In genomic region chr9:110258671-110259070, GRCh38 we compare ENCODE assay signal across 25 cellular contexts. TPM values are rescaled to one million over a fixed set of nuclear protein-coding genes. Genes with fewer than 3 reads are reported as not detected.
A peak's percentile ranks its signal among the peaks of the same experiment; 100 is the strongest.
DNase-seq lines count a peak whose midpoint lies in the region; ATAC-seq and TF ChIP-seq lines count a peak whose summit lies in the region.
"Had no signal": no experiment of that assay in that cellular context is flagged by ENCODE, and none has a peak within 500 bp of the region (broad histone marks: within the 10 kb centered on the region; RNA-seq: fewer than 3 reads in every experiment).

No MANE protein-coding gene starts in this region.

- no peaks in the 10 kb centered on the region for H3K27me3 Mint-ChIP-seq in activated naive CD4-positive, alpha-beta T cell treated with anti-CD3 and anti-CD28 coated beads, Interleukin-2, amount 50 U/mL, for 24 hours
- peaks cover 8% of the 10 kb centered on the region for H3K27me3 Mint-ChIP-seq in activated naive CD8-positive, alpha-beta T cell treated with anti-CD3 and anti-CD28 coated beads, Interleukin-2, amount 50 U/mL, for 24 hours
- H3K27me3 Mint-ChIP-seq in stimulated activated naive B cell treated with anti-CD40 and anti-IgM and Interleukin-4, amounts not matched to agents 10 μg/mL and 1 μg/mL and 100 μg/mL, for 72 hours = no peaks in the 10 kb centered on the region
- no peaks in the 10 kb centered on the region for H3K27me3 Mint-ChIP-seq in osteocyte (ENCODE audit: unreplicated experiment)

- H3K9me2 ChIP-seq in HCT116 (ENCODE audit: insufficient read depth) = no peaks in the 10 kb centered on the region

- H4K20me1 ChIP-seq in HCT116 (ENCODE audit: insufficient read depth) = peaks cover 18% of the 10 kb centered on the region; the same call in 1 of the 2 replicates

- H3K36me3 ChIP-seq in HCT116 (ENCODE audit: control insufficient read depth in 1 of 2, insufficient read depth in 2 of 2, low read length in 2 of 2) = no peaks in the 10 kb centered on the region; a peak in 1 of 4 replicates
- H3K36me3 ChIP-seq: gastroesophageal sphincter, HAP-1, right lobe of liver had no signal

- TF ChIP-seq CTCF in HCT116 (IDR thresholded peaks at IDR 0.05 in 2 of 3, conservative IDR thresholded peaks at IDR 0.05 in 1 of 3; ENCODE audit: borderline replicate concordance in 1 of 3, insufficient read depth in 1 of 3, low read depth in 2 of 3, low read length in 2 of 3) (no peak), osteocyte (IDR thresholded peaks at IDR 0.05) (no peak)

- peak overlapping the region; percentile 1 for H3K27ac Mint-ChIP-seq in activated naive CD4-positive, alpha-beta T cell treated with anti-CD3 and anti-CD28 coated beads, Interleukin-2, amount 50 U/mL, for 24 hours
- peak overlapping the region; percentile 77 for H3K27ac Mint-ChIP-seq in activated naive CD8-positive, alpha-beta T cell treated with anti-CD3 and anti-CD28 coated beads, Interleukin-2, amount 50 U/mL, for 24 hours
- peak overlapping the region; percentile 98 for H3K27ac Mint-ChIP-seq in stimulated activated naive B cell treated with anti-CD40 and anti-IgM and Interleukin-4, amounts not matched to agents 10 μg/mL and 1 μg/mL and 100 μg/mL, for 72 hours
- no peak overlapping the region for H3K27ac Mint-ChIP-seq in osteocyte (ENCODE audit: unreplicated experiment)

- no peaks in the 10 kb centered on the region for H3K27me3 ChIP-seq in HCT116 (ENCODE audit: insufficient read depth, low read length)
- H3K27me3 ChIP-seq: right lobe of liver had no signal

- TF ChIP-seq RAD21 in HCT116 (IDR thresholded peaks at IDR 0.05; ENCODE audit: low read depth) = no peak

- intact Hi-C loops in HCT116 (cut with micrococcal nuclease) = loop anchor here (5.0 kb wide), 1 partner anchor 1306 kb away; no protein-coding TSS in a partner anchor

- peaks cover 8 to 45% of the 10 kb centered on the region in 2 experiments for H3K4me1 ChIP-seq in HCT116 (ENCODE audit: control insufficient read depth in 1 of 2, insufficient read depth in 2 of 2, low read length in 2 of 2)

- no peak overlapping the region for H3K4me3 Mint-ChIP-seq in activated naive CD4-positive, alpha-beta T cell treated with anti-CD3 and anti-CD28 coated beads, Interleukin-2, amount 50 U/mL, for 24 hours
- no peak overlapping the region for H3K4me3 Mint-ChIP-seq in activated naive CD8-positive, alpha-beta T cell treated with anti-CD3 and anti-CD28 coated beads, Interleukin-2, amount 50 U/mL, for 24 hours
- peak overlapping the region; percentile 94 for H3K4me3 Mint-ChIP-seq in stimulated activated naive B cell treated with anti-CD40 and anti-IgM and Interleukin-4, amounts not matched to agents 10 μg/mL and 1 μg/mL and 100 μg/mL, for 72 hours
- no peak overlapping the region for H3K4me3 Mint-ChIP-seq in osteocyte (ENCODE audit: unreplicated experiment)
- H3K4me3 Mint-ChIP-seq: activated CD8-positive, alpha-beta memory T cell treated with anti-CD3 and anti-CD28 coated beads, Interleukin-2, amount 10 ng/mL, durations not matched to agents 7 days and 5 days had no signal

- peaks cover 4% of the 10 kb centered on the region for H3K36me3 Mint-ChIP-seq in activated naive CD4-positive, alpha-beta T cell treated with anti-CD3 and anti-CD28 coated beads, Interleukin-2, amount 50 U/mL, for 24 hours
- H3K36me3 Mint-ChIP-seq in activated naive CD8-positive, alpha-beta T cell treated with anti-CD3 and anti-CD28 coated beads, Interleukin-2, amount 50 U/mL, for 24 hours (ENCODE audit: low read depth) = peaks cover 19% of the 10 kb centered on the region
- H3K36me3 Mint-ChIP-seq in stimulated activated naive B cell treated with anti-CD40 and anti-IgM and Interleukin-4, amounts not matched to agents 10 μg/mL and 1 μg/mL and 100 μg/mL, for 72 hours = peaks cover 27 to 28% of the 10 kb centered on the region in 2 donors
- H3K36me3 Mint-ChIP-seq in osteocyte (ENCODE audit: unreplicated experiment) = no peaks in the 10 kb centered on the region

- no peak overlapping the region for H3K27ac ChIP-seq in HCT116 (ENCODE audit: low read depth, low read length)

- no peak overlapping the region for H3K9ac ChIP-seq in HCT116 (ENCODE audit: low read length)

- DNase-seq in activated naive CD4-positive, alpha-beta T cell treated with Interleukin-2 at 50 U/mL for 16 hours = no peak
- DNase-seq in HCT116 (ENCODE audit: low read depth, low spot score) (no peak), osteocyte (ENCODE audit: extremely low spot score, unreplicated experiment) (no peak), left lobe of liver (ENCODE audit: low spot score) (no peak)
- no peak for DNase-seq in activated naive CD8-positive, alpha-beta T cell treated with anti-CD3 and anti-CD28 coated beads, Interleukin-2, amount 50 U/mL, for 24 hours
- peak; percentile 60 for DNase-seq in stimulated activated naive B cell treated with anti-CD40 and anti-IgM and Interleukin-4, amounts not matched to agents 10 μg/mL and 1 μg/mL and 100 μg/mL, for 72 hours
- DNase-seq: activated CD8-positive, alpha-beta memory T cell treated with anti-CD3 and anti-CD28 coated beads, Interleukin-2, amount 10 ng/mL, durations not matched to agents 7 days and 5 days; activated naive CD4-positive, alpha-beta T cell treated with anti-CD3 and anti-CD28 coated beads, Interleukin-2, amount 50 U/mL, for 16 hours; Calu3; dermis blood vessel endothelial cell; mucosa of descending colon; NCI-H1436; NCI-H226; NK-92 treated with Interleukin-12 subunit alpha and Interleukin-12 subunit beta, amount 100 ng/mL, for 24 hours; right lobe of liver; stimulated activated CD4-positive, alpha-beta T cell treated with anti-CD3 and anti-CD28 coated beads, Interleukin-1b, Interleukin-23, amount 100 ng/mL, for 48 hours had no signal

- no peak for TF ChIP-seq POLR2A in HCT116 (IDR thresholded peaks at IDR 0.05; ENCODE audit: borderline replicate concordance, extremely low read depth, insufficient read depth, insufficient read length)

- H3K4me1 Mint-ChIP-seq in activated naive CD4-positive, alpha-beta T cell treated with anti-CD3 and anti-CD28 coated beads, Interleukin-2, amount 50 U/mL, for 24 hours = peaks cover 29% of the 10 kb centered on the region
- H3K4me1 Mint-ChIP-seq in activated naive CD8-positive, alpha-beta T cell treated with anti-CD3 and anti-CD28 coated beads, Interleukin-2, amount 50 U/mL, for 24 hours = peaks cover 40% of the 10 kb centered on the region
- peaks cover 37 to 54% of the 10 kb centered on the region in 2 donors for H3K4me1 Mint-ChIP-seq in stimulated activated naive B cell treated with anti-CD40 and anti-IgM and Interleukin-4, amounts not matched to agents 10 μg/mL and 1 μg/mL and 100 μg/mL, for 72 hours
- H3K4me1 Mint-ChIP-seq in osteocyte (ENCODE audit: unreplicated experiment) = peaks cover 32% of the 10 kb centered on the region

- H3K9me3 ChIP-seq in HCT116 (ENCODE audit: control insufficient read depth in 1 of 2, insufficient read depth in 1 of 2, low read depth in 1 of 2, low read length in 2 of 2) = no peaks in the 10 kb centered on the region
- H3K9me3 ChIP-seq: gastroesophageal sphincter, HAP-1, mucosa of descending colon, right lobe of liver had no signal

- ATAC-seq in HCT116 = no peak
- ATAC-seq in activated naive CD8-positive, alpha-beta T cell treated with anti-CD3 and anti-CD28 coated beads, Interleukin-2, amount 50 U/mL, for 24 hours = no peak
- peak; percentile 50 to 60 for ATAC-seq in stimulated activated naive B cell treated with anti-CD40 and anti-IgM and Interleukin-4, amounts not matched to agents 10 μg/mL and 1 μg/mL and 100 μg/mL, for 72 hours (replicated peaks)
- ATAC-seq in HG03442 (IDR thresholded peaks at IDR 0.05; ENCODE audit: unreplicated experiment) = no peak
- ATAC-seq in left lobe of liver = no peak
- ATAC-seq: activated CD8-positive, alpha-beta memory T cell treated with anti-CD3 and anti-CD28 coated beads, Interleukin-2, amount 10 ng/mL, durations not matched to agents 7 days and 5 days; gastroesophageal sphincter; mucosa of descending colon; right lobe of liver had no signal

- POLR2A ChIA-PET in HCT116 (lab: Charles Lee) = interaction anchor here (2.9 kb wide), 1 partner anchor 19 kb away, joined by 23 read pairs; no protein-coding TSS in a partner anchor

- 0 out of 2 replicates have a peak overlapping the region, but pooled peaks have one; percentile 8 for H3K4me2 ChIP-seq in HCT116 (ENCODE audit: low read length)

- no peak overlapping the region for H3K4me3 ChIP-seq in HCT116 (replicated peaks in 1 of 2; ENCODE audit: low read depth in 1 of 2, low read length in 2 of 2)
- H3K4me3 ChIP-seq: gastroesophageal sphincter, HAP-1, mucosa of descending colon, right lobe of liver had no signal

- BruUV-seq in HCT116 (replicated peaks; lab: Mats Ljungman, UMichigan) = no TSS peak

- peaks cover 27% of the 10 kb centered on the region for H3K79me2 ChIP-seq in HCT116 (ENCODE audit: insufficient read depth, low read length)

- H2AFZ ChIP-seq in HCT116 (ENCODE audit: low read depth, low read length, poor library complexity, severe bottlenecking) = no peak overlapping the region

- no peaks in the 10 kb centered on the region for H3K9me3 Mint-ChIP-seq in activated naive CD4-positive, alpha-beta T cell treated with anti-CD3 and anti-CD28 coated beads, Interleukin-2, amount 50 U/mL, for 24 hours
- H3K9me3 Mint-ChIP-seq in activated naive CD8-positive, alpha-beta T cell treated with anti-CD3 and anti-CD28 coated beads, Interleukin-2, amount 50 U/mL, for 24 hours = no peaks in the 10 kb centered on the region
- no peaks in the 10 kb centered on the region for H3K9me3 Mint-ChIP-seq in stimulated activated naive B cell treated with anti-CD40 and anti-IgM and Interleukin-4, amounts not matched to agents 10 μg/mL and 1 μg/mL and 100 μg/mL, for 72 hours
- no peaks in the 10 kb centered on the region for H3K9me3 Mint-ChIP-seq in osteocyte (ENCODE audit: unreplicated experiment)

- RAD21 ChIA-PET in HCT116 (lab: Charles Lee; ENCODE audit: low non-redundant PET in 1 of 2, low total read pairs in 2 of 2, uncharacterized antibody in 2 of 2, unreplicated experiment in 2 of 2) = no interaction called here

- CTCF ChIA-PET in HCT116 (lab: Charles Lee) = interaction anchor here (1.1 kb wide), 1 partner anchor 365 kb away, joined by 3 read pairs; no protein-coding TSS in a partner anchor

RNA-seq across cellular contexts. Expression of gene TXN, which starts 2.4 kb away (rescaled TPM):
- total RNA-seq in HCT116 (2021; ENCODE audit: unreplicated experiment) = 421 TPM
- 339 and 365 TPM in 2 replicates for polyA plus RNA-seq in HCT116 (2012)
- total RNA-seq in osteocyte = 181 and 191 TPM in 2 replicates
- 111 TPM for total RNA-seq in left lobe of liver

RNA-seq across cellular contexts. Expression of gene C9orf152, which starts 50.7 kb away (rescaled TPM):
- not detected for total RNA-seq in HCT116 (2021; ENCODE audit: unreplicated experiment)
- polyA plus RNA-seq in HCT116 (2012) = 0.04 TPM in 1 of 2 replicates, not detected in the other
- not detected in 2 replicates for total RNA-seq in osteocyte
- total RNA-seq in left lobe of liver = 3.0 TPM
- total RNA-seq: activated CD8-positive, alpha-beta memory T cell treated with anti-CD3 and anti-CD28 coated beads, Interleukin-2, amount 10 ng/mL, durations not matched to agents 7 days and 5 days; dermis blood vessel endothelial cell; epithelial cell of proximal tubule; HT1080; osteoblast; subcutaneous adipose tissue had no signal
- polyA plus RNA-seq: AG04450 had no signal

Comparison
In these comparisons a context has a peak if more than half of its experiments do, and no peak if none do; other contexts are left out.
1. H3K4me3 Mint-ChIP-seq: peak in stimulated activated naive B cell treated with anti-CD40 and anti-IgM and Interleukin-4, amounts not matched to agents 10 μg/mL and 1 μg/mL and 100 μg/mL, for 72 hours (2 of 2); none in activated naive CD4-positive, alpha-beta T cell treated with anti-CD3 and anti-CD28 coated beads, Interleukin-2, amount 50 U/mL, for 24 hours (single experiment), activated naive CD8-positive, alpha-beta T cell treated with anti-CD3 and anti-CD28 coated beads, Interleukin-2, amount 50 U/mL, for 24 hours (single experiment) and osteocyte (single experiment).
2. ATAC-seq: peak in stimulated activated naive B cell treated with anti-CD40 and anti-IgM and Interleukin-4, amounts not matched to agents 10 μg/mL and 1 μg/mL and 100 μg/mL, for 72 hours (2 of 2); none in HCT116 (single experiment), activated naive CD8-positive, alpha-beta T cell treated with anti-CD3 and anti-CD28 coated beads, Interleukin-2, amount 50 U/mL, for 24 hours (single experiment), HG03442 (single experiment) and left lobe of liver (single experiment).